In genomic region chr17:67514998-67515397, GRCh38 we compare ENCODE assay signal across 11 cellular contexts.
DNase-seq lines count a peak whose midpoint lies in the region; ATAC-seq and TF ChIP-seq lines count a peak whose summit lies in the region.
"Had no signal": no experiment of that assay in that cellular context is flagged by ENCODE, and none has a peak within 500 bp of the region (broad histone marks: within the 10 kb centered on the region; RNA-seq: fewer than 3 reads in every experiment).

No MANE protein-coding gene starts in this region.

- intact Hi-C loops in cardiac septum (cut with DNase I) (no loop called here), left ventricle myocardium superior (cut with micrococcal nuclease) (no loop called here)

- H3K27ac Mint-ChIP-seq in type B pancreatic cell = peak overlapping the region; percentile 8

- H3K4me3 ChIP-seq in cardiac muscle cell = no peak overlapping the region

- H3K4me1 ChIP-seq in cardiac muscle cell (ENCODE audit: low read depth) = peaks cover 23% of the 10 kb centered on the region

- TF ChIP-seq CTCF in cardiac muscle cell (IDR thresholded peaks at IDR 0.05; ENCODE audit: low read depth, low read length) (no peak), type B pancreatic cell (conservative IDR thresholded peaks at IDR 0.05) (no peak)

- H3K4me3 Mint-ChIP-seq in type B pancreatic cell = no peak overlapping the region

- H3K36me3 ChIP-seq in cardiac muscle cell = no peaks in the 10 kb centered on the region

- H3K4me1 Mint-ChIP-seq in type B pancreatic cell (ENCODE audit: unreplicated experiment) = peaks cover 22% of the 10 kb centered on the region

- ATAC-seq in left ventricle myocardium superior = peak; percentile 40

- H3K27me3 ChIP-seq in cardiac muscle cell = no peaks in the 10 kb centered on the region

- H3K27me3 Mint-ChIP-seq in type B pancreatic cell = no peaks in the 10 kb centered on the region

- H3K27ac ChIP-seq in cardiac muscle cell = peak overlapping the region; percentile 73

- DNase-seq in cardiac muscle cell (ENCODE audit: low read depth in 1 of 2, low spot score in 1 of 2) (no peak), cardiac septum (ENCODE audit: low spot score) (no peak), left ventricle myocardium superior (no peak), type B pancreatic cell (ENCODE audit: extremely low spot score, unreplicated experiment) (no peak), MV-4-11 (lab: John Stamatoyannopoulos, UW) (no peak), COR-L47 (lab: John Stamatoyannopoulos, UW) (no peak)
- no peak for DNase-seq in stimulated activated naive CD4-positive, alpha-beta T cell treated with Interleukin-2 at 50 U/mL for 16 hours (lab: John Stamatoyannopoulos, UW)
- DNase-seq: KBM-7; NK-92 treated with Interleukin-12 subunit alpha and Interleukin-12 subunit beta, amount 100 ng/mL, for 24 hours; stimulated activated CD4-positive, alpha-beta T cell treated with anti-CD3 and anti-CD28 coated beads, Interleukin-15, amount 100 ng/mL, for 24 hours had no signal

- H3K36me3 Mint-ChIP-seq in type B pancreatic cell = peaks cover 8% of the 10 kb centered on the region

- peaks cover 15% of the 10 kb centered on the region for H3K9me3 Mint-ChIP-seq in type B pancreatic cell

- H3K9me3 ChIP-seq in cardiac muscle cell (ENCODE audit: low read depth) = no peaks in the 10 kb centered on the region

TF ChIP-seq in PFSK-1, 5 proteins besides CTCF, POLR2A, EP300 and RAD21:
- no peak for TF ChIP-seq FOXP2 (optimal IDR thresholded peaks at IDR 0.05; ENCODE audit: borderline replicate concordance, extremely low read depth, extremely low read length, insufficient read depth)
- TF ChIP-seq POLR2AphosphoS5 (IDR thresholded peaks at IDR 0.05; ENCODE audit: low read depth, low read length) = no peak
- TF ChIP-seq SIN3A (IDR thresholded peaks at IDR 0.05; ENCODE audit: borderline replicate concordance, insufficient read depth, low read length) = 0 out of 2 replicates have a peak, but pooled peaks have one; percentile 5
- TF ChIP-seq REST (IDR thresholded peaks at IDR 0.05; ENCODE audit: insufficient read depth in 1 of 2, low read depth in 2 of 2, low read length in 2 of 2) = no peak
- no peak for TF ChIP-seq TAF1 (IDR thresholded peaks at IDR 0.05; ENCODE audit: borderline replicate concordance, insufficient read depth, low read length)
